Comparison of ENCODE assay signal across 14 cellular contexts in genomic region chr6:3841711-3842565, GRCh38. TPM values are rescaled to one million over a fixed set of nuclear protein-coding genes. Genes with fewer than 3 reads are reported as not detected.
A peak's percentile ranks its signal among the peaks of the same experiment; 100 is the strongest.
DNase-seq lines count a peak whose midpoint lies in the region; TF ChIP-seq lines count a peak whose summit lies in the region.
"Had no signal": no experiment of that assay in that cellular context is flagged by ENCODE, and none has a peak within 500 bp of the region (broad histone marks: within the 10 kb centered on the region; RNA-seq: fewer than 3 reads in every experiment).

No MANE protein-coding gene starts in this region.

- CTCF ChIA-PET in HEK293 (lab: Yijun Ruan, JAX), result interaction anchor here (0.6 to 2.0 kb wide), 10 partner anchors 7 to 713 kb away, joined by 3 to 15 read pairs (median 3); partner anchors contain the start of gene FAM50B

- TF ChIP-seq CTCF in HEK293 (tag by site-specific recombination; IDR thresholded peaks at IDR 0.05) (no peak), brain microvascular endothelial cell (IDR thresholded peaks at IDR 0.05; ENCODE audit: low read depth, low read length, missing control alignments) (no peak)

- in situ Hi-C loops in brain microvascular endothelial cell (cut with HindIII; ENCODE audit: low pct_ligation_motif_present, low sequenced_read_pairs), result no loop called here

- POLR2A ChIA-PET in HEK293 (lab: Yijun Ruan, JAX), result interaction anchor here (0.8 to 1.4 kb wide), 4 partner anchors 16 to 177 kb away, joined by 3 to 4 read pairs (median 3); no protein-coding TSS in a partner anchor

- 92% methylated on average over 9 of the region's 9 CpGs for WGBS in thymus

- no peaks in the 10 kb centered on the region for H3K36me3 ChIP-seq in HEK293 (ENCODE audit: control insufficient read depth in 2 of 2, insufficient read depth in 1 of 2, low read length in 2 of 2)
- H3K36me3 ChIP-seq in brain microvascular endothelial cell (replicated peaks), result no peaks in the 10 kb centered on the region
- H3K36me3 ChIP-seq in thymus (ENCODE audit: control insufficient read depth, insufficient read depth), result no peaks in the 10 kb centered on the region

- no peaks in the 10 kb centered on the region for H3K27me3 ChIP-seq in brain microvascular endothelial cell (replicated peaks)
- no peaks in the 10 kb centered on the region for H3K27me3 ChIP-seq in thymus (ENCODE audit: control insufficient read depth, insufficient read depth)

- H3K27ac ChIP-seq in HEK293 (ENCODE audit: extremely low read depth, low read depth, low read length) (no peak overlapping the region), brain microvascular endothelial cell (peak overlapping the region; percentile 63), thymus (ENCODE audit: low read depth) (peak overlapping the region; percentile 18)

- peak; percentile 62 for DNase-seq in brain microvascular endothelial cell
- DNase-seq in iris pigment epithelial cell (ENCODE audit: low read depth), result peak; percentile 63
- DNase-seq in activated CD4-positive, alpha-beta T cell treated with anti-CD3 and anti-CD28 coated beads, Interleukin-2, amount 50 U/mL, for 4 hours, result no peak
- DNase-seq in COLO829 (ENCODE audit: low spot score), result no peak
- DNase-seq in NCI-H1092 (lab: John Stamatoyannopoulos, UW), result no peak
- no peak for DNase-seq in activated T-cell treated with anti-CD3 and anti-CD28 coated beads, Interleukin-2, amount 50 U/mL, for 1 hour
- DNase-seq: activated CD4-positive, alpha-beta memory T cell treated with anti-CD3 and anti-CD28 coated beads for 36 hours; activated naive CD8-positive, alpha-beta T cell treated with anti-CD3 and anti-CD28 coated beads, Interleukin-2, amount 50 U/mL, for 24 hours; DMS53; Karpas-422; NCI-H510A had no signal

- H3K4me1 ChIP-seq in HEK293 (ENCODE audit: control insufficient read depth, insufficient read depth, low read length) (peaks cover 6% of the 10 kb centered on the region), thymus (ENCODE audit: control insufficient read depth, insufficient read depth, low read length) (no peaks in the 10 kb centered on the region)

- no peak overlapping the region for H3K4me3 ChIP-seq in HEK293 (ENCODE audit: low read depth, low read length)
- no peak overlapping the region for H3K4me3 ChIP-seq in brain microvascular endothelial cell (ENCODE audit: low read depth, low read length)
- no peak overlapping the region for H3K4me3 ChIP-seq in thymus (ENCODE audit: low read length)
- H3K4me3 ChIP-seq: lung had no signal

- H3K9me3 ChIP-seq in HEK293 (ENCODE audit: control insufficient read depth, insufficient read depth, low read depth, low read length) (no peaks in the 10 kb centered on the region), thymus (ENCODE audit: control insufficient read depth) (no peaks in the 10 kb centered on the region)

TF ChIP-seq in HEK293, 187 proteins besides CTCF, POLR2A, EP300 and RAD21:
- TF ChIP-seq ZNF341 (tag by site-specific recombination; IDR thresholded peaks at IDR 0.05; ENCODE audit: low read depth) (0 out of 2 replicates have a peak, but pooled peaks have one; percentile 30), ZNF114 (tag by site-specific recombination; IDR thresholded peaks at IDR 0.05) (no peak), ZNF701 (tag by site-specific recombination; IDR thresholded peaks at IDR 0.05) (no peak), KLF16 (tag by site-specific recombination; IDR thresholded peaks at IDR 0.05) (no peak)
- TF ChIP-seq, protein P1, sequence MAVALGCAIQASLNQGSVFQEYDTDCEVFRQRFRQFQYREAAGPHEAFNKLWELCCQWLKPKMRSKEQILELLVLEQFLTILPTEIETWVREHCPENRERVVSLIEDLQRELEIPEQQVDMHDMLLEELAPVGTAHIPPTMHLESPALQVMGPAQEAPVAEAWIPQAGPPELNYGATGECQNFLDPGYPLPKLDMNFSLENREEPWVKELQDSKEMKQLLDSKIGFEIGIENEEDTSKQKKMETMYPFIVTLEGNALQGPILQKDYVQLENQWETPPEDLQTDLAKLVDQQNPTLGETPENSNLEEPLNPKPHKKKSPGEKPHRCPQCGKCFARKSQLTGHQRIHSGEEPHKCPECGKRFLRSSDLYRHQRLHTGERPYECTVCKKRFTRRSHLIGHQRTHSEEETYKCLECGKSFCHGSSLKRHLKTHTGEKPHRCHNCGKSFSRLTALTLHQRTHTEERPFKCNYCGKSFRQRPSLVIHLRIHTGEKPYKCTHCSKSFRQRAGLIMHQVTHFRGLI (tag by site-specific recombination; IDR thresholded peaks at IDR 0.05), result no peak
- TF ChIP-seq, protein P2, sequence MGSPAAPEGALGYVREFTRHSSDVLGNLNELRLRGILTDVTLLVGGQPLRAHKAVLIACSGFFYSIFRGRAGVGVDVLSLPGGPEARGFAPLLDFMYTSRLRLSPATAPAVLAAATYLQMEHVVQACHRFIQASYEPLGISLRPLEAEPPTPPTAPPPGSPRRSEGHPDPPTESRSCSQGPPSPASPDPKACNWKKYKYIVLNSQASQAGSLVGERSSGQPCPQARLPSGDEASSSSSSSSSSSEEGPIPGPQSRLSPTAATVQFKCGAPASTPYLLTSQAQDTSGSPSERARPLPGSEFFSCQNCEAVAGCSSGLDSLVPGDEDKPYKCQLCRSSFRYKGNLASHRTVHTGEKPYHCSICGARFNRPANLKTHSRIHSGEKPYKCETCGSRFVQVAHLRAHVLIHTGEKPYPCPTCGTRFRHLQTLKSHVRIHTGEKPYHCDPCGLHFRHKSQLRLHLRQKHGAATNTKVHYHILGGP (tag by site-specific recombination; IDR thresholded peaks at IDR 0.05), result peak; percentile 93
- TF ChIP-seq, protein P3, sequence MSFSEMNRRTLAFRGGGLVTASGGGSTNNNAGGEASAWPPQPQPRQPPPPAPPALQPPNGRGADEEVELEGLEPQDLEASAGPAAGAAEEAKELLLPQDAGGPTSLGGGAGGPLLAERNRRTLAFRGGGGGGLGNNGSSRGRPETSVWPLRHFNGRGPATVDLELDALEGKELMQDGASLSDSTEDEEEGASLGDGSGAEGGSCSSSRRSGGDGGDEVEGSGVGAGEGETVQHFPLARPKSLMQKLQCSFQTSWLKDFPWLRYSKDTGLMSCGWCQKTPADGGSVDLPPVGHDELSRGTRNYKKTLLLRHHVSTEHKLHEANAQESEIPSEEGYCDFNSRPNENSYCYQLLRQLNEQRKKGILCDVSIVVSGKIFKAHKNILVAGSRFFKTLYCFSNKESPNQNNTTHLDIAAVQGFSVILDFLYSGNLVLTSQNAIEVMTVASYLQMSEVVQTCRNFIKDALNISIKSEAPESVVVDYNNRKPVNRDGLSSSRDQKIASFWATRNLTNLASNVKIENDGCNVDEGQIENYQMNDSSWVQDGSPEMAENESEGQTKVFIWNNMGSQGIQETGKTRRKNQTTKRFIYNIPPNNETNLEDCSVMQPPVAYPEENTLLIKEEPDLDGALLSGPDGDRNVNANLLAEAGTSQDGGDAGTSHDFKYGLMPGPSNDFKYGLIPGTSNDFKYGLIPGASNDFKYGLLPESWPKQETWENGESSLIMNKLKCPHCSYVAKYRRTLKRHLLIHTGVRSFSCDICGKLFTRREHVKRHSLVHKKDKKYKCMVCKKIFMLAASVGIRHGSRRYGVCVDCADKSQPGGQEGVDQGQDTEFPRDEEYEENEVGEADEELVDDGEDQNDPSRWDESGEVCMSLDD (tag by site-specific recombination; IDR thresholded peaks at IDR 0.05), result no peak
- TF ChIP-seq, protein P4, sequence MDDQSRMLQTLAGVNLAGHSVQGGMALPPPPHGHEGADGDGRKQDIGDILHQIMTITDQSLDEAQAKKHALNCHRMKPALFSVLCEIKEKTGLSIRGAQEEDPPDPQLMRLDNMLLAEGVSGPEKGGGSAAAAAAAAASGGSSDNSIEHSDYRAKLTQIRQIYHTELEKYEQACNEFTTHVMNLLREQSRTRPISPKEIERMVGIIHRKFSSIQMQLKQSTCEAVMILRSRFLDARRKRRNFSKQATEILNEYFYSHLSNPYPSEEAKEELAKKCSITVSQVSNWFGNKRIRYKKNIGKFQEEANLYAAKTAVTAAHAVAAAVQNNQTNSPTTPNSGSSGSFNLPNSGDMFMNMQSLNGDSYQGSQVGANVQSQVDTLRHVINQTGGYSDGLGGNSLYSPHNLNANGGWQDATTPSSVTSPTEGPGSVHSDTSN (CRISPR knock-in tag; IDR thresholded peaks at IDR 0.05), result 0 out of 2 replicates have a peak, but pooled peaks have one; percentile 32

RNA-seq across cellular contexts. Expression of gene FAM50B, which starts 7.2 kb away (rescaled TPM):
- 11.2 TPM for polyA plus RNA-seq in thymus

Comparison
In these comparisons a context has a peak if more than half of its experiments do, and no peak if none do; other contexts are left out.
1. DNase-seq: peak in brain microvascular endothelial cell (single experiment) and iris pigment epithelial cell (single experiment); none in activated CD4-positive, alpha-beta T cell treated with anti-CD3 and anti-CD28 coated beads, Interleukin-2, amount 50 U/mL, for 4 hours (0 of 2), COLO829 (single experiment), NCI-H1092 (single experiment) and activated T-cell treated with anti-CD3 and anti-CD28 coated beads, Interleukin-2, amount 50 U/mL, for 1 hour (single experiment).